10 cellular contexts compared by ENCODE assay signal in genomic region chr2:218985021-218985324, GRCh38. TPM values are rescaled to one million over a fixed set of nuclear protein-coding genes. Genes with fewer than 3 reads are reported as not detected.
DNase-seq lines count a peak whose midpoint lies in the region; ATAC-seq and TF ChIP-seq lines count a peak whose summit lies in the region.
"Had no signal": no experiment of that assay in that cellular context is flagged by ENCODE, and none has a peak within 500 bp of the region (broad histone marks: within the 10 kb centered on the region; RNA-seq: fewer than 3 reads in every experiment).

TSS of gene FEV (minus strand) at chr2:218985184. CDS start at chr2:218985075, 109 bp downstream.

- TF ChIP-seq CTCF in breast epithelium (IDR thresholded peaks at IDR 0.05) (no peak), MCF 10A (IDR thresholded peaks at IDR 0.05; ENCODE audit: unreplicated experiment) (no peak), Panc1 (IDR thresholded peaks at IDR 0.05) (no peak)

- ATAC-seq in Panc1 (no peak), HG02798 (IDR thresholded peaks at IDR 0.05; ENCODE audit: poor library complexity, unreplicated experiment) (no peak)

- H3K9ac ChIP-seq in subcutaneous abdominal adipose tissue (ENCODE audit: low read length in 5 of 5) = peak within 1 kb of the TSS in 1 of 5 donors; percentile 23

- no peak within 1 kb of the TSS for H3K4me3 Mint-ChIP-seq in MCF 10A (ENCODE audit: unreplicated experiment)

- H3K27ac ChIP-seq in breast epithelium (no peak within 1 kb of the TSS), Panc1 (ENCODE audit: low read length) (no peak within 1 kb of the TSS), subcutaneous abdominal adipose tissue (ENCODE audit: low read depth, low read length) (no peak within 1 kb of the TSS)
- no peak within 1 kb of the TSS for H3K27ac ChIP-seq in effector memory CD4-positive, alpha-beta T cell (ENCODE audit: insufficient read depth, low read length, poor library complexity, severe bottlenecking)
- H3K27ac ChIP-seq: epithelial cell of prostate had no signal

- peak within 1 kb of the TSS in 2 of 3 donors; percentile 20 to 54 for H3K4me3 ChIP-seq in breast epithelium
- peak within 1 kb of the TSS; percentile 16 to 19; a peak in 3 of 4 replicates for H3K4me3 ChIP-seq in Panc1 (ENCODE audit: low read depth in 2 of 2, low read length in 2 of 2)
- peak within 1 kb of the TSS in 3 of 5 donors; percentile 29 to 46 (median 34) for H3K4me3 ChIP-seq in subcutaneous abdominal adipose tissue (ENCODE audit: low read depth in 1 of 5, low read length in 5 of 5)
- no peak within 1 kb of the TSS for H3K4me3 ChIP-seq in effector memory CD4-positive, alpha-beta T cell (ENCODE audit: insufficient read depth, low read depth, low read length, poor library complexity, severe bottlenecking)

- intact Hi-C loops in breast epithelium (cut with DNase I; ENCODE audit: low total_unique reads) = no loop called here
- intact Hi-C loops in MCF 10A (cut with micrococcal nuclease) = no loop called here
- intact Hi-C loops in Panc1 (cut with micrococcal nuclease; ENCODE audit: unreplicated experiment) = no loop called here

- H3K36me3 Mint-ChIP-seq in MCF 10A (ENCODE audit: insufficient read depth, unreplicated experiment) = peaks cover 7% of the 10 kb centered on the region

- peaks cover 14% of the 10 kb centered on the region for H3K4me1 Mint-ChIP-seq in MCF 10A (ENCODE audit: insufficient read depth, unreplicated experiment)

- POLR2A ChIA-PET in MCF 10A (lab: Yijun Ruan, JAX) (no interaction called here), Panc1 (lab: Charles Lee) (no interaction called here)

- CTCF ChIA-PET in MCF 10A (lab: Yijun Ruan, JAX) = interaction anchor here (0.6 kb wide), 1 partner anchor 67 kb away, joined by 3 read pairs; no protein-coding TSS in a partner anchor
- CTCF ChIA-PET in Panc1 (lab: Charles Lee) = no interaction called here

- H3K27ac Mint-ChIP-seq in MCF 10A (ENCODE audit: low read depth, unreplicated experiment) = no peak within 1 kb of the TSS

- H3K9me3 Mint-ChIP-seq in MCF 10A (ENCODE audit: unreplicated experiment) = no peaks in the 10 kb centered on the region

- no TSS peak for BruUV-seq in MCF 10A (replicated peaks; lab: Mats Ljungman, UMichigan)
- no TSS peak for BruUV-seq in Panc1 (replicated peaks; lab: Mats Ljungman, UMichigan)

- in situ Hi-C loops in Panc1 (cut with HindIII; ENCODE audit: low pct_unique_long_range_greater_than_20kb, low sequenced_read_pairs) = no loop called here

- no peak for TF ChIP-seq POLR2A in breast epithelium (IDR thresholded peaks at IDR 0.05)

- H3K27me3 Mint-ChIP-seq in MCF 10A (ENCODE audit: insufficient read depth, unreplicated experiment) = peaks cover 94% of the 10 kb centered on the region

- DNase-seq in breast epithelium (ENCODE audit: low spot score in 2 of 2) (no peak), MCF 10A (ENCODE audit: unreplicated experiment) (no peak), Panc1 (ENCODE audit: low read depth, low spot score) (no peak), left kidney (ENCODE audit: low read depth, low spot score) (peak; percentile 23), mucosa of gallbladder (ENCODE audit: low spot score) (no peak)
- DNase-seq in effector memory CD4-positive, alpha-beta T cell = no peak
- DNase-seq: islet precursor cell had no signal

- H3K27me3 ChIP-seq in breast epithelium (peaks cover 8 to 97% of the 10 kb centered on the region in 2 donors), Panc1 (ENCODE audit: control insufficient read depth, insufficient read depth, low read length) (peaks cover 18% of the 10 kb centered on the region; the same call in 1 of the 2 replicates), subcutaneous abdominal adipose tissue (ENCODE audit: control insufficient read depth in 5 of 5, insufficient read depth in 4 of 5, low read length in 5 of 5) (peaks cover 67 to 90% (median 82%) of the 10 kb centered on the region in 5 donors)
- H3K27me3 ChIP-seq in effector memory CD4-positive, alpha-beta T cell (replicated peaks; ENCODE audit: control insufficient read depth, insufficient read depth, low read length, poor library complexity, severe bottlenecking) = peaks cover 65% of the 10 kb centered on the region

- no peaks in the 10 kb centered on the region for H3K9me3 ChIP-seq in breast epithelium
- no peaks in the 10 kb centered on the region for H3K9me3 ChIP-seq in Panc1 (ENCODE audit: control insufficient read depth, insufficient read depth, low read depth, low read length)
- peaks cover 0 to 3% (median 0%) of the 10 kb centered on the region in 5 donors for H3K9me3 ChIP-seq in subcutaneous abdominal adipose tissue (ENCODE audit: control insufficient read depth in 5 of 5, low read length in 5 of 5)
- H3K9me3 ChIP-seq in effector memory CD4-positive, alpha-beta T cell (ENCODE audit: control insufficient read depth, low read length) = no peaks in the 10 kb centered on the region

- H3K36me3 ChIP-seq in breast epithelium = no peaks in the 10 kb centered on the region
- H3K36me3 ChIP-seq in Panc1 (ENCODE audit: control insufficient read depth, insufficient read depth, low read length) = no peaks in the 10 kb centered on the region
- no peaks in the 10 kb centered on the region for H3K36me3 ChIP-seq in subcutaneous abdominal adipose tissue (ENCODE audit: control insufficient read depth in 5 of 5, insufficient read depth in 5 of 5, low read length in 5 of 5)
- no peaks in the 10 kb centered on the region for H3K36me3 ChIP-seq in effector memory CD4-positive, alpha-beta T cell (ENCODE audit: control insufficient read depth, insufficient read depth, low read length)

- H3K4me1 ChIP-seq in breast epithelium = peaks cover 10% of the 10 kb centered on the region in 2 donors
- H3K4me1 ChIP-seq in Panc1 (ENCODE audit: control insufficient read depth, insufficient read depth, low read length) = peaks cover 7% of the 10 kb centered on the region
- H3K4me1 ChIP-seq in subcutaneous abdominal adipose tissue (ENCODE audit: control insufficient read depth in 5 of 5, insufficient read depth in 5 of 5, low read length in 5 of 5) = peaks cover 0 to 42% (median 35%) of the 10 kb centered on the region in 5 donors
- H3K4me1 ChIP-seq in effector memory CD4-positive, alpha-beta T cell (ENCODE audit: control insufficient read depth, insufficient read depth, low read length, poor library complexity, severe bottlenecking) = peaks cover 42% of the 10 kb centered on the region

RNA-seq across cellular contexts. Expression of gene FEV, which starts in this region (rescaled TPM):
- not detected for total RNA-seq in breast epithelium
- not detected in 2 replicates for total RNA-seq in MCF 10A (2022)
- not detected for total RNA-seq in Panc1 (2021; ENCODE audit: unreplicated experiment)
- polyA plus RNA-seq in Panc1 (2012; ENCODE audit: insufficient read length) = not detected
- total RNA-seq in mucosa of gallbladder = not detected
